Comparison of ENCODE assay signal across 8 cellular contexts in the genomic region with DNA sequence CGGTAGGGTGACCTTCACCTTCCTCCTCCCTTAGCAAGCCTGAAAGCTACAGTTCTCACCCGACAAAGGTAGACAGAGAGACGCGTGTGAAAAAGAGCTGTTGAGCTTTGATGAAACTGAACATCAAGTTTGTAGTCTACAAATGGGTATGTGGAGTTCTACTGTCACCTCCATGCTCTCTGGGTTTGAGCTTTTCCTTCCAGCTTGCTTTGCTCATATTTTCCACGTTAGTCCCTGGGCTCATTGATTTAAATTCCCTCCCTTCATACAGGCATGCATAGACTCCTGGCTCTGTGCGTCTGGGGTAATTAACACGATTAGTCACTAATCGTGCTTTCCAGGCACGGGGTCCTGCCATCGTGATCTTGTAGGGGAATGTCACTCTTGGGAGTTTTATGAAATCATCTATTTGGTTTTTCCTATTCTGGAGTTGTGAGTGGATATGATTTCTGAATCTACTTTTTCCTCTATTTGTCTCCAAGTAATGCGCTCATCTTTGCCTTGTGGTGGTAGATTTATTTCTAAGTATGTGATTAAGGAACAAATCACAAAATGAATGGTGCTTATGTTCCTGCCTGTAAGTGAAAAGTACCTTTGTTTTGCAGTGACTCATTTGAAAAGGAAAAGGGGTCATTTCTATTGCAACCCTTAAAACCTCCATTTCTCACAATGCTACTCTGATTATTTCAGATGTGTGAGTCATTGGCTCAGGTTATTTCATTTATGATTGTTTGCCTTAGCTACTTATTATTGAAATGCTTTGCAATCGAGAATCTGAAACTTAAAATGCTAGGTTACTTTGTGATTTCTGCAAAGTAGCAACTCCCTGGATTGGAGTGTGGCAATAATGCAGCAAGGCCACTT.
DNase-seq lines count a peak whose midpoint lies in the region; ATAC-seq and TF ChIP-seq lines count a peak whose summit lies in the region.

No MANE protein-coding gene starts in this region.

- WGBS in gastroesophageal sphincter (ENCODE audit: low coverage in 1 of 2), 2 donors: 32 to 65% methylated on average over 7 to 12 of the region's 12 CpGs

- TF ChIP-seq POLR2A in gastroesophageal sphincter (IDR thresholded peaks at IDR 0.05): no peak

- ATAC-seq in GM19035 (IDR thresholded peaks at IDR 0.05; ENCODE audit: unreplicated experiment) (peak; percentile 70), HG03378 (IDR thresholded peaks at IDR 0.05; ENCODE audit: unreplicated experiment) (peak; percentile 79), T-helper 17 cell (peak; percentile 64), gastroesophageal sphincter (peak; percentile 51)

- H3K4me3 Mint-ChIP-seq in T-helper 17 cell: peak overlapping the region; percentile 76
- H3K4me3 Mint-ChIP-seq in type B pancreatic cell: peak overlapping the region; percentile 11

- no peaks in the 10 kb centered on the region for H3K9me3 ChIP-seq in T-helper 17 cell (ENCODE audit: control insufficient read depth, low read length, poor library complexity, severe bottlenecking)
- no peaks in the 10 kb centered on the region for H3K9me3 ChIP-seq in gastroesophageal sphincter
- no peaks in the 10 kb centered on the region for H3K9me3 ChIP-seq in SJCRH30 (replicated peaks)
- no peaks in the 10 kb centered on the region for H3K9me3 ChIP-seq in ascending aorta

- no peaks in the 10 kb centered on the region for H3K9me3 Mint-ChIP-seq in type B pancreatic cell

- H3K4me1 Mint-ChIP-seq in T-helper 17 cell (peaks cover 28% of the 10 kb centered on the region), type B pancreatic cell (ENCODE audit: unreplicated experiment) (peaks cover 31% of the 10 kb centered on the region)

- H3K4me3 ChIP-seq in gastroesophageal sphincter (no peak overlapping the region), SJCRH30 (no peak overlapping the region), ascending aorta (no peak overlapping the region)

- intact Hi-C loops in ascending aorta (cut with DNase I): no loop called here

- H3K27me3 ChIP-seq in gastroesophageal sphincter (no peaks in the 10 kb centered on the region), SJCRH30 (no peaks in the 10 kb centered on the region), ascending aorta (no peaks in the 10 kb centered on the region)

- H3K27ac Mint-ChIP-seq in T-helper 17 cell (peak overlapping the region; percentile 93), type B pancreatic cell (no peak overlapping the region)

- no peaks in the 10 kb centered on the region for H3K36me3 Mint-ChIP-seq in T-helper 17 cell (ENCODE audit: low read depth)
- H3K36me3 Mint-ChIP-seq in type B pancreatic cell: no peaks in the 10 kb centered on the region

- H3K36me3 ChIP-seq in gastroesophageal sphincter (no peaks in the 10 kb centered on the region), SJCRH30 (no peaks in the 10 kb centered on the region), ascending aorta (no peaks in the 10 kb centered on the region)

- DNase-seq in AG20443 (ENCODE audit: low spot score) (peak; percentile 39), T-helper 17 cell (no peak), type B pancreatic cell (ENCODE audit: extremely low spot score, unreplicated experiment) (no peak), SJCRH30 (no peak), ascending aorta (ENCODE audit: low spot score in 2 of 2) (no peak)

- TF ChIP-seq CTCF in gastroesophageal sphincter (IDR thresholded peaks at IDR 0.05) (no peak), type B pancreatic cell (conservative IDR thresholded peaks at IDR 0.05) (no peak), ascending aorta (IDR thresholded peaks at IDR 0.05) (no peak)

- no peaks in the 10 kb centered on the region for H3K27me3 Mint-ChIP-seq in T-helper 17 cell
- H3K27me3 Mint-ChIP-seq in type B pancreatic cell: peaks cover 3% of the 10 kb centered on the region

- TF ChIP-seq EP300 in gastroesophageal sphincter (IDR thresholded peaks at IDR 0.05): no peak

- peaks cover 0 to 31% (median 14%) of the 10 kb centered on the region in 3 donors for H3K4me1 ChIP-seq in gastroesophageal sphincter
- H3K4me1 ChIP-seq in SJCRH30: no peaks in the 10 kb centered on the region
- H3K4me1 ChIP-seq in ascending aorta: peaks cover 0 to 6% of the 10 kb centered on the region in 2 donors

- H3K27ac ChIP-seq in gastroesophageal sphincter (peak overlapping the region in 2 of 4 donors; percentile 27 to 46), SJCRH30 (no peak overlapping the region), ascending aorta (no peak overlapping the region)
